ENCODE assay signal across 20 cellular contexts in the genomic region with DNA sequence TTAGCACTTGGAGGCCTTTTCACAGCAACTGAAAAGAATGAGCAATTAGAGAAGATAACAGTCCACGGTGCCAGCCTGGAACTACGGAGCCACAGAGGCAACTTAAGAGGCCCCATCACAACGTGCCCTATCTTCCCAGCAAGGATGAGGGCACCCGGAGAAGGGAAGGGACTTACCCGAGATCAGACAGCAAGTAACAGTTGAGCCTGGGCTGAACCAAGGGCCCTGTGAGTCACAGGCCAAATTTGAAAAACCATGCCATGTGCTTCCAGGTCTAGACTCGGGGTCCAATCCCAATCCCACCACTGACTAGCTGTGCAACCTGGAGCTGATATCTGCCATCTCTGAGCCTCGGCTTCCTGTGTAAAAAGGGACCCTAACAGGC. TPM values are rescaled to one million over a fixed set of nuclear protein-coding genes. Genes with fewer than 3 reads are reported as not detected.
DNase-seq lines count a peak whose midpoint lies in the region; ATAC-seq, FAIRE-seq and TF ChIP-seq lines count a peak whose summit lies in the region.
"Had no signal": no experiment of that assay in that cellular context is flagged by ENCODE, and none has a peak within 500 bp of the region (broad histone marks: within the 10 kb centered on the region; RNA-seq: fewer than 3 reads in every experiment).

No MANE protein-coding gene starts in this region.

- H3K9me3 Mint-ChIP-seq in activated naive CD4-positive, alpha-beta T cell treated with anti-CD3 and anti-CD28 coated beads, Interleukin-2, amount 10 ng/mL, durations not matched to agents 7 days and 5 days = no peaks in the 10 kb centered on the region
- no peaks in the 10 kb centered on the region for H3K9me3 Mint-ChIP-seq in activated naive CD4-positive, alpha-beta T cell treated with anti-CD3 and anti-CD28 coated beads for 36 hours
- no peaks in the 10 kb centered on the region for H3K9me3 Mint-ChIP-seq in CD8-positive, alpha-beta memory T cell
- H3K9me3 Mint-ChIP-seq in effector memory CD8-positive, alpha-beta T cell = no peaks in the 10 kb centered on the region
- H3K9me3 Mint-ChIP-seq in stimulated activated effector memory CD8-positive, alpha-beta T cell treated with anti-CD3 and anti-CD28 coated beads, Interleukin-12 subunit alpha, Interleukin-12 subunit beta, amount 100 ng/mL, for 72 hours = no peaks in the 10 kb centered on the region
- H3K9me3 Mint-ChIP-seq: activated T-cell treated with anti-CD3 and anti-CD28 coated beads, Interleukin-2, amount 50 U/mL, for 72 hours had no signal

- H3K36me3 ChIP-seq in CD8-positive, alpha-beta memory T cell (ENCODE audit: insufficient read depth, low read length) = no peaks in the 10 kb centered on the region
- H3K36me3 ChIP-seq: colonic mucosa, left lung, spleen had no signal

- peaks cover 53% of the 10 kb centered on the region for H3K4me1 Mint-ChIP-seq in activated naive CD4-positive, alpha-beta T cell treated with anti-CD3 and anti-CD28 coated beads, Interleukin-2, amount 10 ng/mL, durations not matched to agents 7 days and 5 days
- peaks cover 53% of the 10 kb centered on the region for H3K4me1 Mint-ChIP-seq in activated naive CD4-positive, alpha-beta T cell treated with anti-CD3 and anti-CD28 coated beads for 36 hours (ENCODE audit: low read depth)
- H3K4me1 Mint-ChIP-seq in CD8-positive, alpha-beta memory T cell = peaks cover 37 to 59% (median 47%) of the 10 kb centered on the region in 3 donors
- H3K4me1 Mint-ChIP-seq in effector memory CD8-positive, alpha-beta T cell (ENCODE audit: low read depth in 2 of 2) = peaks cover 38 to 45% of the 10 kb centered on the region in 2 donors
- peaks cover 39% of the 10 kb centered on the region for H3K4me1 Mint-ChIP-seq in stimulated activated effector memory CD8-positive, alpha-beta T cell treated with anti-CD3 and anti-CD28 coated beads, Interleukin-12 subunit alpha, Interleukin-12 subunit beta, amount 100 ng/mL, for 72 hours

- no peak overlapping the region for H3K4me3 Mint-ChIP-seq in activated naive CD4-positive, alpha-beta T cell treated with anti-CD3 and anti-CD28 coated beads, Interleukin-2, amount 10 ng/mL, durations not matched to agents 7 days and 5 days
- no peak overlapping the region for H3K4me3 Mint-ChIP-seq in activated naive CD4-positive, alpha-beta T cell treated with anti-CD3 and anti-CD28 coated beads for 36 hours
- H3K4me3 Mint-ChIP-seq in CD8-positive, alpha-beta memory T cell = no peak overlapping the region
- no peak overlapping the region for H3K4me3 Mint-ChIP-seq in effector memory CD8-positive, alpha-beta T cell
- H3K4me3 Mint-ChIP-seq in stimulated activated effector memory CD8-positive, alpha-beta T cell treated with anti-CD3 and anti-CD28 coated beads, Interleukin-12 subunit alpha, Interleukin-12 subunit beta, amount 100 ng/mL, for 72 hours = no peak overlapping the region

- no peak for ATAC-seq in effector memory CD8-positive, alpha-beta T cell (replicated peaks)
- no peak for ATAC-seq in stimulated activated effector memory CD8-positive, alpha-beta T cell treated with anti-CD3 and anti-CD28 coated beads, Interleukin-12 subunit alpha, Interleukin-12 subunit beta, amount 100 ng/mL, for 72 hours
- ATAC-seq in HG03342 (IDR thresholded peaks at IDR 0.05; ENCODE audit: unreplicated experiment) = no peak
- ATAC-seq: activated T-cell treated with anti-CD3 and anti-CD28 coated beads, Interleukin-2, amount 50 U/mL, for 72 hours; gastroesophageal sphincter; HCT116; left lung; Panc1 had no signal

- intact Hi-C loops in activated naive CD4-positive, alpha-beta T cell treated with anti-CD3 and anti-CD28 coated beads for 36 hours (cut with micrococcal nuclease) = no loop called here

- H3K27me3 ChIP-seq in CD8-positive, alpha-beta memory T cell (ENCODE audit: insufficient read depth, low read length, poor library complexity, severe bottlenecking) = no peaks in the 10 kb centered on the region
- H3K27me3 ChIP-seq: colonic mucosa, gastroesophageal sphincter, left lung, spleen had no signal

- no peak for TF ChIP-seq POLR2A in GM12891 (IDR thresholded peaks at IDR 0.05; ENCODE audit: low read depth, low read length)

- H3K27ac Mint-ChIP-seq in activated naive CD4-positive, alpha-beta T cell treated with anti-CD3 and anti-CD28 coated beads, Interleukin-2, amount 10 ng/mL, durations not matched to agents 7 days and 5 days = peak overlapping the region; percentile 69
- H3K27ac Mint-ChIP-seq in activated naive CD4-positive, alpha-beta T cell treated with anti-CD3 and anti-CD28 coated beads for 36 hours = no peak overlapping the region
- H3K27ac Mint-ChIP-seq in CD8-positive, alpha-beta memory T cell = peak overlapping the region in 5 of 8 donors; percentile 17 to 93 (median 84)
- peak overlapping the region; percentile 29 to 93 for H3K27ac Mint-ChIP-seq in effector memory CD8-positive, alpha-beta T cell
- peak overlapping the region; percentile 96 for H3K27ac Mint-ChIP-seq in stimulated activated effector memory CD8-positive, alpha-beta T cell treated with anti-CD3 and anti-CD28 coated beads, Interleukin-12 subunit alpha, Interleukin-12 subunit beta, amount 100 ng/mL, for 72 hours

- no peak overlapping the region for H3K4me3 ChIP-seq in CD8-positive, alpha-beta memory T cell (ENCODE audit: low read length)
- H3K4me3 ChIP-seq: colonic mucosa, gastroesophageal sphincter, left lung, SK-N-MC, spleen had no signal

- H3K27ac ChIP-seq in CD8-positive, alpha-beta memory T cell (ENCODE audit: low read depth, low read length) = no peak overlapping the region
- H3K27ac ChIP-seq: colonic mucosa, SK-N-MC had no signal

- peaks cover 39% of the 10 kb centered on the region for H3K36me3 Mint-ChIP-seq in activated naive CD4-positive, alpha-beta T cell treated with anti-CD3 and anti-CD28 coated beads, Interleukin-2, amount 10 ng/mL, durations not matched to agents 7 days and 5 days
- peaks cover 4% of the 10 kb centered on the region for H3K36me3 Mint-ChIP-seq in activated naive CD4-positive, alpha-beta T cell treated with anti-CD3 and anti-CD28 coated beads for 36 hours (ENCODE audit: low read depth)
- H3K36me3 Mint-ChIP-seq in CD8-positive, alpha-beta memory T cell = peaks cover 0 to 4% (median 0%) of the 10 kb centered on the region in 3 donors
- peaks cover 2% of the 10 kb centered on the region for H3K36me3 Mint-ChIP-seq in effector memory CD8-positive, alpha-beta T cell (ENCODE audit: insufficient read depth)
- peaks cover 5% of the 10 kb centered on the region for H3K36me3 Mint-ChIP-seq in stimulated activated effector memory CD8-positive, alpha-beta T cell treated with anti-CD3 and anti-CD28 coated beads, Interleukin-12 subunit alpha, Interleukin-12 subunit beta, amount 100 ng/mL, for 72 hours

- H3K9me3 ChIP-seq in CD8-positive, alpha-beta memory T cell (ENCODE audit: low read length) = no peaks in the 10 kb centered on the region
- H3K9me3 ChIP-seq: Caco-2, colonic mucosa, gastroesophageal sphincter, left lung, spleen had no signal

- no peak for FAIRE-seq in GM12891 (lab: Jason Lieb, UNC)

- DNase-seq in activated naive CD4-positive, alpha-beta T cell treated with anti-CD3 and anti-CD28 coated beads, Interleukin-2, amount 10 ng/mL, durations not matched to agents 7 days and 5 days = no peak
- no peak for DNase-seq in activated naive CD4-positive, alpha-beta T cell treated with anti-CD3 and anti-CD28 coated beads for 36 hours
- DNase-seq in CD8-positive, alpha-beta memory T cell = no peak
- DNase-seq in effector memory CD8-positive, alpha-beta T cell = no peak
- no peak for DNase-seq in stimulated activated effector memory CD8-positive, alpha-beta T cell treated with anti-CD3 and anti-CD28 coated beads, Interleukin-12 subunit alpha, Interleukin-12 subunit beta, amount 100 ng/mL, for 72 hours (ENCODE audit: low spot score in 2 of 2)
- no peak for DNase-seq in GM12891 (ENCODE audit: insufficient read length, low spot score)
- no peak for DNase-seq in stimulated activated CD4-positive, alpha-beta T cell treated with anti-CD3 and anti-CD28 coated beads, Interleukin-2, amount 100 ng/mL, for 24 hours
- DNase-seq: activated CD4-positive, alpha-beta T cell treated with anti-CD3 and anti-CD28 coated beads, Interleukin-2, amount 50 U/mL, for 4 hours; activated T-cell treated with anti-CD3 and anti-CD28 coated beads, Interleukin-2, amount 50 U/mL, for 72 hours; Caco-2; colonic mucosa; EL; left lung; NCI-H1436; spleen had no signal

- H3K27me3 Mint-ChIP-seq in activated naive CD4-positive, alpha-beta T cell treated with anti-CD3 and anti-CD28 coated beads, Interleukin-2, amount 10 ng/mL, durations not matched to agents 7 days and 5 days = no peaks in the 10 kb centered on the region
- no peaks in the 10 kb centered on the region for H3K27me3 Mint-ChIP-seq in activated naive CD4-positive, alpha-beta T cell treated with anti-CD3 and anti-CD28 coated beads for 36 hours (ENCODE audit: low read depth)
- H3K27me3 Mint-ChIP-seq in CD8-positive, alpha-beta memory T cell = peaks cover 0 to 4% of the 10 kb centered on the region in 2 donors
- no peaks in the 10 kb centered on the region for H3K27me3 Mint-ChIP-seq in effector memory CD8-positive, alpha-beta T cell

- POLR2A ChIA-PET in CD8-positive, alpha-beta memory T cell (lab: Charles Lee) = no interaction called here

- H3K4me1 ChIP-seq in CD8-positive, alpha-beta memory T cell (ENCODE audit: insufficient read depth, low read length) = peaks cover 39% of the 10 kb centered on the region
- H3K4me1 ChIP-seq: Caco-2, colonic mucosa had no signal

- CTCF ChIA-PET in activated naive CD4-positive, alpha-beta T cell treated with anti-CD3 and anti-CD28 coated beads, Interleukin-2, amount 10 ng/mL, durations not matched to agents 7 days and 5 days (lab: Charles Lee) = interaction anchor here (1.2 kb wide), 1 partner anchor 31 kb away, joined by 3 read pairs; no protein-coding TSS in a partner anchor
- CTCF ChIA-PET in activated naive CD4-positive, alpha-beta T cell treated with anti-CD3 and anti-CD28 coated beads for 36 hours (lab: Charles Lee) = no interaction called here
- CTCF ChIA-PET in CD8-positive, alpha-beta memory T cell (lab: Charles Lee) = interaction anchor here (1.3 kb wide), 1 partner anchor 10 kb away, joined by 4 read pairs; no protein-coding TSS in a partner anchor

TF ChIP-seq in GM12891, 5 proteins besides CTCF, POLR2A, EP300 and RAD21:
- TF ChIP-seq POLR2AphosphoS5 (IDR thresholded peaks at IDR 0.05; ENCODE audit: low read depth, low read length) = no peak
- no peak for TF ChIP-seq SPI1 (IDR thresholded peaks at IDR 0.05; ENCODE audit: low read depth, low read length)
- no peak for TF ChIP-seq POU2F2 (IDR thresholded peaks at IDR 0.05; ENCODE audit: low read depth, low read length)
- TF ChIP-seq PAX5 (IDR thresholded peaks at IDR 0.05; ENCODE audit: insufficient read depth, low read length, severe bottlenecking) = no peak
- TF ChIP-seq TAF1 (IDR thresholded peaks at IDR 0.05; ENCODE audit: low read depth, low read length) = no peak

RNA-seq across cellular contexts. Expression of a gene that starts 42.2 kb away (rescaled TPM):
- total RNA-seq in activated naive CD4-positive, alpha-beta T cell treated with anti-CD3 and anti-CD28 coated beads for 36 hours = 10 to 100 TPM; 15.4 TPM
- 1 to 10 TPM; 5.1 to 6.1 TPM for total RNA-seq in CD8-positive, alpha-beta memory T cell
- 1.8 TPM for polyA plus RNA-seq in CD8-positive, alpha-beta memory T cell
- 0.54 TPM for polyA plus RNA-seq in GM12891 (2012; ENCODE audit: low read depth, missing spikeins)
